16 cellular contexts compared by ENCODE assay signal in genomic region chr20:34534391-34535165, GRCh38.
"Had no signal": no experiment of that assay in that cellular context is flagged by ENCODE, and none has a peak within 500 bp of the region (broad histone marks: within the 10 kb centered on the region; RNA-seq: fewer than 3 reads in every experiment).

No MANE protein-coding gene starts in this region.

- H3K9me3 ChIP-seq: adrenal gland, pancreas, suprapubic skin had no signal

- H3K27me3 ChIP-seq: adrenal gland, pancreas, suprapubic skin had no signal

- H3K4me3 Mint-ChIP-seq: activated CD4-positive, alpha-beta T cell treated with anti-CD3 and anti-CD28 coated beads, Interleukin-2, amount 10 ng/mL, durations not matched to agents 7 days and 5 days; activated naive CD4-positive, alpha-beta T cell treated with anti-CD3 and anti-CD28 coated beads, Interleukin-2, amount 50 U/mL, for 24 hours; neural crest cell had no signal

- H3K27ac Mint-ChIP-seq: activated CD4-positive, alpha-beta T cell treated with anti-CD3 and anti-CD28 coated beads, Interleukin-2, amount 10 ng/mL, durations not matched to agents 7 days and 5 days; activated naive CD4-positive, alpha-beta T cell treated with anti-CD3 and anti-CD28 coated beads, Interleukin-2, amount 50 U/mL, for 24 hours had no signal

- H3K9me3 Mint-ChIP-seq: activated CD4-positive, alpha-beta T cell treated with anti-CD3 and anti-CD28 coated beads, Interleukin-2, amount 10 ng/mL, durations not matched to agents 7 days and 5 days; activated naive CD4-positive, alpha-beta T cell treated with anti-CD3 and anti-CD28 coated beads, Interleukin-2, amount 50 U/mL, for 24 hours; neural crest cell had no signal

- H3K4me1 Mint-ChIP-seq: activated CD4-positive, alpha-beta T cell treated with anti-CD3 and anti-CD28 coated beads, Interleukin-2, amount 10 ng/mL, durations not matched to agents 7 days and 5 days; neural crest cell had no signal

- H3K27ac ChIP-seq: adrenal gland, coronary artery, pancreas, suprapubic skin had no signal

- H3K4me3 ChIP-seq: adrenal gland, coronary artery, pancreas, suprapubic skin had no signal

- H3K4me1 ChIP-seq: adrenal gland, pancreas had no signal

- DNase-seq: activated CD4-positive, alpha-beta T cell treated with anti-CD3 and anti-CD28 coated beads, Interleukin-2, amount 10 ng/mL, durations not matched to agents 7 days and 5 days; activated CD4-positive, CD25-positive, alpha-beta regulatory T cell; activated CD8-positive, alpha-beta memory T cell treated with anti-CD3 and anti-CD28 coated beads for 24 hours; central memory CD4-positive, alpha-beta T cell; effector CD8-positive, alpha-beta T cell; foreskin fibroblast; kidney glomerular epithelial cell; stimulated activated CD4-positive, alpha-beta T cell treated with anti-CD3 and anti-CD28 coated beads, Interleukin-12 subunit alpha, Interleukin-12 subunit beta, amount 100 ng/mL, for 4 hours; stimulated activated naive CD8-positive, alpha-beta T cell treated with anti-CD3 and anti-CD28 coated beads, Interleukin-15, Interleukin-2, amounts not matched to agents 100 U/mL and 50 U/mL, for 24 hours; T-helper 2 cell had no signal

- H3K27me3 Mint-ChIP-seq: activated CD4-positive, alpha-beta T cell treated with anti-CD3 and anti-CD28 coated beads, Interleukin-2, amount 10 ng/mL, durations not matched to agents 7 days and 5 days; activated naive CD4-positive, alpha-beta T cell treated with anti-CD3 and anti-CD28 coated beads, Interleukin-2, amount 50 U/mL, for 24 hours had no signal
